In the genomic region with DNA sequence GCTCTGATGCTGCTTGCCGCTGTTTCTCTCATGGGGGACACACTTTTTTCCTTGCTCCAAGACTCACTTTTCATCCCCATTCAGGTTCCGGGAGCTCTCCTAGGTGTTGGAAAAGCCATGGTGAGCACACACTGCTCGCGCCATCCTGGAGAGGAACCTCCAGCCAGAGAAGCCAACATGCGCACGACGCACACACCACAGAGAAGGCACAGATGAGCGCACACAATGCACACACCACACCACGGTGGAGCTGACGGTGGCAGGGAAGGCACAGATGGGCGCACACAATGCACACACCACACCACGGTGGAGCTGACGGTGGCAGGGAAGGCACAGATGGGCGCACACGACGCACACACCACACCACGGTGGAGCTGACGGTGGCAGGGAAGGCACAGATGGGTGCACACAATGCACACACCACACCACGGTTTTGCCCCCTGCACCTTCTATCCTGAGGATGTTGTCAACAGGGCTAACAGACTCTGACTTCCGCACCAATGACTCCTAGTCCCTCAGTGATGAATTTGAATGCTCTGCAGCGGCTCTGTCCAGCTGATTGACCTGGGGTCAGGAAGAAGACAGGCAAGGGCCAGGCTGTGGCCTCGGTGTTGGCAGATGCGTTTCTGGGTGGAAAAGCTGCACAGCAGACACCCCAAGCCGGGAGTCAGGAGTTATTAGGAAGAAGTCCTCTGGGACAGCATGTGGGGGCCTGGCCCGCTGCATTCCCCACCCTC, we compare ENCODE assay signal across 15 cellular contexts.
"Had no signal": no experiment of that assay in that cellular context is flagged by ENCODE, and none has a peak within 500 bp of the region (broad histone marks: within the 10 kb centered on the region; RNA-seq: fewer than 3 reads in every experiment).

No MANE protein-coding gene starts in this region.

- H3K4me3 Mint-ChIP-seq: activated CD8-positive, alpha-beta memory T cell treated with anti-CD3 and anti-CD28 coated beads, Interleukin-2, amount 10 ng/mL, durations not matched to agents 7 days and 5 days; activated naive CD8-positive, alpha-beta T cell; activated T-cell treated with anti-CD3 and anti-CD28 coated beads, Interleukin-2, amount 50 U/mL, for 4 hours; immature natural killer cell; mesothelial cell of epicardium; T-helper 2 cell treated with Interferon-gamma antibody and Interleukin-4, amounts not matched to agents 5 μg/mL and 100 μg/mL, for 36 hours had no signal

- H3K9me3 ChIP-seq: upper lobe of left lung had no signal

- DNase-seq: activated CD8-positive, alpha-beta memory T cell treated with anti-CD3 and anti-CD28 coated beads, Interleukin-2, amount 10 ng/mL, durations not matched to agents 7 days and 5 days; activated effector memory CD4-positive, alpha-beta T cell treated with anti-CD3 and anti-CD28 coated beads, Interleukin-2, amount 50 U/mL, for 16 hours; activated T-cell treated with anti-CD3 and anti-CD28 coated beads, Interleukin-2, amount 50 U/mL, for 4 hours; amygdala; dorsolateral prefrontal cortex; immature natural killer cell; left cardiac atrium; stimulated activated CD4-positive, alpha-beta T cell treated with anti-CD3 and anti-CD28 coated beads, Interleukin-2, amount 100 ng/mL, for 24 hours; stimulated activated naive CD4-positive, alpha-beta T cell; SW 1271 had no signal

- H3K4me1 Mint-ChIP-seq: activated CD8-positive, alpha-beta memory T cell treated with anti-CD3 and anti-CD28 coated beads, Interleukin-2, amount 10 ng/mL, durations not matched to agents 7 days and 5 days; immature natural killer cell; mesothelial cell of epicardium had no signal

- ATAC-seq: activated CD4-positive, CD25-positive, alpha-beta regulatory T cell treated with anti-CD3 and anti-CD28 coated beads, Interleukin-2, amount 50 U/mL, for 24 hours; activated CD8-positive, alpha-beta memory T cell treated with anti-CD3 and anti-CD28 coated beads, Interleukin-2, amount 10 ng/mL, durations not matched to agents 7 days and 5 days; activated T-cell treated with anti-CD3 and anti-CD28 coated beads, Interleukin-2, amount 50 U/mL, for 4 hours had no signal

- H3K9me3 Mint-ChIP-seq: activated T-cell treated with anti-CD3 and anti-CD28 coated beads, Interleukin-2, amount 50 U/mL, for 4 hours; immature natural killer cell; mesothelial cell of epicardium had no signal

- H3K36me3 ChIP-seq: upper lobe of left lung had no signal

- H3K27me3 Mint-ChIP-seq: activated CD8-positive, alpha-beta memory T cell treated with anti-CD3 and anti-CD28 coated beads, Interleukin-2, amount 10 ng/mL, durations not matched to agents 7 days and 5 days had no signal

- H3K27ac Mint-ChIP-seq: activated CD8-positive, alpha-beta memory T cell treated with anti-CD3 and anti-CD28 coated beads, Interleukin-2, amount 10 ng/mL, durations not matched to agents 7 days and 5 days; activated naive CD8-positive, alpha-beta T cell; mesothelial cell of epicardium; T-helper 2 cell treated with Interferon-gamma antibody and Interleukin-4, amounts not matched to agents 5 μg/mL and 100 μg/mL, for 36 hours had no signal

- H3K4me3 ChIP-seq: dorsolateral prefrontal cortex, upper lobe of left lung had no signal

- H3K36me3 Mint-ChIP-seq: activated CD8-positive, alpha-beta memory T cell treated with anti-CD3 and anti-CD28 coated beads, Interleukin-2, amount 10 ng/mL, durations not matched to agents 7 days and 5 days; activated naive CD8-positive, alpha-beta T cell; immature natural killer cell; mesothelial cell of epicardium had no signal

- H3K27ac ChIP-seq: dorsolateral prefrontal cortex had no signal

- H3K27me3 ChIP-seq: dorsolateral prefrontal cortex, upper lobe of left lung had no signal
